ENCODE assay signal across 8 cellular contexts in genomic region chr21:36322083-36322424, GRCh38. TPM values are rescaled to one million over a fixed set of nuclear protein-coding genes. Genes with fewer than 3 reads are reported as not detected.
A peak's percentile ranks its signal among the peaks of the same experiment; 100 is the strongest.
DNase-seq lines count a peak whose midpoint lies in the region; ATAC-seq and TF ChIP-seq lines count a peak whose summit lies in the region.

No MANE protein-coding gene starts in this region.

- H3K27ac ChIP-seq in right atrium auricular region: peak overlapping the region; percentile 95 to 98

- peaks cover 37% of the 10 kb centered on the region for H3K36me3 Mint-ChIP-seq in MCF 10A (ENCODE audit: insufficient read depth, unreplicated experiment)

- H3K27me3 Mint-ChIP-seq in MCF 10A (ENCODE audit: insufficient read depth, unreplicated experiment): no peaks in the 10 kb centered on the region

- peak overlapping the region; percentile 82 for H3K4me3 Mint-ChIP-seq in MCF 10A (ENCODE audit: unreplicated experiment)

- H3K27me3 ChIP-seq in right atrium auricular region: no peaks in the 10 kb centered on the region
- H3K27me3 ChIP-seq in mononuclear cell (ENCODE audit: insufficient read depth, low read length): no peaks in the 10 kb centered on the region

- POLR2A ChIA-PET in MCF 10A (lab: Yijun Ruan, JAX): interaction anchor here (0.5 to 8.7 kb wide), 16 partner anchors 8 to 1095 kb away, joined by 3 to 114 read pairs (median 7); partner anchors contain the start of gene SETD4

- H3K4me3 ChIP-seq in right atrium auricular region (peak overlapping the region in 1 of 2 donors; percentile 90), mononuclear cell (ENCODE audit: low read length) (peak overlapping the region; percentile 94)

- intact Hi-C loops in left cardiac atrium (cut with DNase I): loop anchor here (5.0 to 10.0 kb wide), 2 partner anchors 165 to 177 kb away; partner anchors contain the start of gene DOP1B (in 1 of the 2)
- intact Hi-C loops in MCF 10A (cut with micrococcal nuclease): no loop called here

- H3K36me3 ChIP-seq in right atrium auricular region: no peaks in the 10 kb centered on the region

- no TSS peak for BruUV-seq in MCF 10A (replicated peaks; lab: Mats Ljungman, UMichigan)

- TF ChIP-seq CTCF in right atrium auricular region (IDR thresholded peaks at IDR 0.05): no peak
- TF ChIP-seq CTCF in MCF 10A (IDR thresholded peaks at IDR 0.05; ENCODE audit: unreplicated experiment): no peak

- ATAC-seq in left cardiac atrium: no peak
- ATAC-seq in GM18873 (IDR thresholded peaks at IDR 0.05; ENCODE audit: low FRiP score, unreplicated experiment): no peak

- H3K4me1 ChIP-seq in right atrium auricular region: peaks cover 0 to 35% of the 10 kb centered on the region in 2 donors
- peaks cover 51% of the 10 kb centered on the region for H3K4me1 ChIP-seq in mononuclear cell (ENCODE audit: insufficient read depth, low read length)

- H3K9me3 ChIP-seq in right atrium auricular region (no peaks in the 10 kb centered on the region), mononuclear cell (ENCODE audit: low read depth, low read length) (no peaks in the 10 kb centered on the region)

- peak overlapping the region; percentile 95 for H3K27ac Mint-ChIP-seq in MCF 10A (ENCODE audit: low read depth, unreplicated experiment)

- DNase-seq in right atrium auricular region (ENCODE audit: low spot score): no peak
- no peak for DNase-seq in left cardiac atrium
- no peak for DNase-seq in MCF 10A (ENCODE audit: unreplicated experiment)
- DNase-seq in GM19240 (ENCODE audit: insufficient read length, low spot score): no peak
- DNase-seq in NCI-H774 (lab: John Stamatoyannopoulos, UW): no peak
- DNase-seq in activated CD4-positive, CD25-positive, alpha-beta regulatory T cell treated with anti-CD3 and anti-CD28 coated beads, Interleukin-2, amount 50 U/mL, for 72 hours: no peak

- H3K9me3 Mint-ChIP-seq in MCF 10A (ENCODE audit: unreplicated experiment): no peaks in the 10 kb centered on the region

- peaks cover 29% of the 10 kb centered on the region for H3K4me1 Mint-ChIP-seq in MCF 10A (ENCODE audit: insufficient read depth, unreplicated experiment)

- CTCF ChIA-PET in MCF 10A (lab: Yijun Ruan, JAX): interaction anchor here (0.6 to 2.7 kb wide), 6 partner anchors 9 to 379 kb away, joined by 3 to 13 read pairs (median 5); no protein-coding TSS in a partner anchor

RNA-seq across cellular contexts. Expression of gene MORC3, which starts 2.1 kb away (rescaled TPM):
- total RNA-seq in right atrium auricular region (10 to 100 TPM; 21.1 to 23.7 TPM), left cardiac atrium (10 to 100 TPM; 19.2 to 20.2 TPM), MCF 10A (2022) (31.1 and 32.3 TPM in 2 replicates), mononuclear cell (117 TPM)
